ENCODE assay signal across 1 cellular context in genomic region chr1:25616080-25616931, GRCh38.
A peak's percentile ranks its signal among the peaks of the same experiment; 100 is the strongest.
TF ChIP-seq lines count a peak whose summit lies in the region.

Gene MAN1C1, plus strand, starts transcription at chr1:25616791. Its CDS starts 1,007 bp downstream, at chr1:25617798.

TF ChIP-seq in GM12878, 131 proteins besides CTCF, POLR2A, EP300 and RAD21 (continued from another document):
- TF ChIP-seq, protein P1, sequence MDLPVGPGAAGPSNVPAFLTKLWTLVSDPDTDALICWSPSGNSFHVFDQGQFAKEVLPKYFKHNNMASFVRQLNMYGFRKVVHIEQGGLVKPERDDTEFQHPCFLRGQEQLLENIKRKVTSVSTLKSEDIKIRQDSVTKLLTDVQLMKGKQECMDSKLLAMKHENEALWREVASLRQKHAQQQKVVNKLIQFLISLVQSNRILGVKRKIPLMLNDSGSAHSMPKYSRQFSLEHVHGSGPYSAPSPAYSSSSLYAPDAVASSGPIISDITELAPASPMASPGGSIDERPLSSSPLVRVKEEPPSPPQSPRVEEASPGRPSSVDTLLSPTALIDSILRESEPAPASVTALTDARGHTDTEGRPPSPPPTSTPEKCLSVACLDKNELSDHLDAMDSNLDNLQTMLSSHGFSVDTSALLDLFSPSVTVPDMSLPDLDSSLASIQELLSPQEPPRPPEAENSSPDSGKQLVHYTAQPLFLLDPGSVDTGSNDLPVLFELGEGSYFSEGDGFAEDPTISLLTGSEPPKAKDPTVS (IDR thresholded peaks at IDR 0.05; ENCODE audit: low read depth, low read length): no peak
- TF ChIP-seq SMC3 (IDR thresholded peaks at IDR 0.05; ENCODE audit: borderline replicate concordance, low read length) (no peak; the same call in 1 of the 2 replicates), NRF1 (conservative IDR thresholded peaks at IDR 0.05; ENCODE audit: low read depth, low read length) (0 out of 2 replicates have a peak, but pooled peaks have one; percentile 6), ZNF207 (IDR thresholded peaks at IDR 0.05; ENCODE audit: borderline replicate concordance) (0 out of 2 replicates have a peak, but pooled peaks have one; percentile 44), RB1 (IDR thresholded peaks at IDR 0.05; ENCODE audit: borderline replicate concordance) (no peak), SP1 (IDR thresholded peaks at IDR 0.05; ENCODE audit: low read depth, low read length) (no peak), ZSCAN29 (IDR thresholded peaks at IDR 0.05) (no peak), GATAD2B (conservative IDR thresholded peaks at IDR 0.05; ENCODE audit: low read depth) (peak; percentile 58), BCL11A (IDR thresholded peaks at IDR 0.05; ENCODE audit: low read depth, low read length) (no peak), DPF2 (IDR thresholded peaks at IDR 0.05) (peak; percentile 35), TARDBP (IDR thresholded peaks at IDR 0.05; ENCODE audit: borderline replicate concordance) (no peak), YBX1 (IDR thresholded peaks at IDR 0.05) (no peak), ZNF217 (IDR thresholded peaks at IDR 0.05) (no peak), LARP7 (IDR thresholded peaks at IDR 0.05) (peak; percentile 39; the same call in 1 of the 2 replicates), ZBTB33 (IDR thresholded peaks at IDR 0.05) (no peak), EGR1 (IDR thresholded peaks at IDR 0.05; ENCODE audit: borderline replicate concordance in 1 of 2, low read depth in 2 of 2, low read length in 2 of 2) (peak; percentile 5 to 61), RUNX3 (IDR thresholded peaks at IDR 0.05; ENCODE audit: low read length) (peak; percentile 40; the same call in 1 of the 2 replicates)
- TF ChIP-seq, protein P2, sequence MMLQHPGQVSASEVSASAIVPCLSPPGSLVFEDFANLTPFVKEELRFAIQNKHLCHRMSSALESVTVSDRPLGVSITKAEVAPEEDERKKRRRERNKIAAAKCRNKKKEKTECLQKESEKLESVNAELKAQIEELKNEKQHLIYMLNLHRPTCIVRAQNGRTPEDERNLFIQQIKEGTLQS (IDR thresholded peaks at IDR 0.05; ENCODE audit: borderline replicate concordance, extremely low read depth, low read depth, low read length): no peak
- TF ChIP-seq, protein P3, sequence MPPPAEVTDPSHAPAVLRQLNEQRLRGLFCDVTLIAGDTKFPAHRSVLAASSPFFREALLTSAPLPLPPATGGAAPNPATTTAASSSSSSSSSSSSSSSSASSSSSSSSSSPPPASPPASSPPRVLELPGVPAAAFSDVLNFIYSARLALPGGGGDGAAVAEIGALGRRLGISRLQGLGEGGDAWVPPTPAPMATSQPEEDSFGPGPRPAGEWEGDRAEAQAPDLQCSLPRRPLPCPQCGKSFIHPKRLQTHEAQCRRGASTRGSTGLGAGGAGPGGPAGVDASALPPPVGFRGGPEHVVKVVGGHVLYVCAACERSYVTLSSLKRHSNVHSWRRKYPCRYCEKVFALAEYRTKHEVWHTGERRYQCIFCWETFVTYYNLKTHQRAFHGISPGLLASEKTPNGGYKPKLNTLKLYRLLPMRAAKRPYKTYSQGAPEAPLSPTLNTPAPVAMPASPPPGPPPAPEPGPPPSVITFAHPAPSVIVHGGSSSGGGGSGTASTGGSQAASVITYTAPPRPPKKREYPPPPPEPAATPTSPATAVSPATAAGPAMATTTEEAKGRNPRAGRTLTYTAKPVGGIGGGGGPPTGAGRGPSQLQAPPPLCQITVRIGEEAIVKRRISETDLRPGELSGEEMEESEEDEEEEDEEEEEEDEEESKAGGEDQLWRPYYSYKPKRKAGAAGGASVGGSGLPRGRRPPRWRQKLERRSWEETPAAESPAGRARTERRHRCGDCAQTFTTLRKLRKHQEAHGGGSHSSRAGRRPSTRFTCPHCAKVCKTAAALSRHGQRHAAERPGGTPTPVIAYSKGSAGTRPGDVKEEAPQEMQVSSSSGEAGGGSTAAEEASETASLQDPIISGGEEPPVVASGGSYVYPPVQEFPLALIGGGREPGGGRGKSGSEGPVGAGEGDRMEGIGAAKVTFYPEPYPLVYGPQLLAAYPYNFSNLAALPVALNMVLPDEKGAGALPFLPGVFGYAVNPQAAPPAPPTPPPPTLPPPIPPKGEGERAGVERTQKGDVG (CRISPR knock-in tag; IDR thresholded peaks at IDR 0.05): no peak
- TF ChIP-seq, protein P4, sequence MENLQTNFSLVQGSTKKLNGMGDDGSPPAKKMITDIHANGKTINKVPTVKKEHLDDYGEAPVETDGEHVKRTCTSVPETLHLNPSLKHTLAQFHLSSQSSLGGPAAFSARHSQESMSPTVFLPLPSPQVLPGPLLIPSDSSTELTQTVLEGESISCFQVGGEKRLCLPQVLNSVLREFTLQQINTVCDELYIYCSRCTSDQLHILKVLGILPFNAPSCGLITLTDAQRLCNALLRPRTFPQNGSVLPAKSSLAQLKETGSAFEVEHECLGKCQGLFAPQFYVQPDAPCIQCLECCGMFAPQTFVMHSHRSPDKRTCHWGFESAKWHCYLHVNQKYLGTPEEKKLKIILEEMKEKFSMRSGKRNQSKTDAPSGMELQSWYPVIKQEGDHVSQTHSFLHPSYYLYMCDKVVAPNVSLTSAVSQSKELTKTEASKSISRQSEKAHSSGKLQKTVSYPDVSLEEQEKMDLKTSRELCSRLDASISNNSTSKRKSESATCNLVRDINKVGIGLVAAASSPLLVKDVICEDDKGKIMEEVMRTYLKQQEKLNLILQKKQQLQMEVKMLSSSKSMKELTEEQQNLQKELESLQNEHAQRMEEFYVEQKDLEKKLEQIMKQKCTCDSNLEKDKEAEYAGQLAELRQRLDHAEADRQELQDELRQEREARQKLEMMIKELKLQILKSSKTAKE (IDR thresholded peaks at IDR 0.05; ENCODE audit: low read depth, poor library complexity, severe bottlenecking): no peak
